In the genomic region with DNA sequence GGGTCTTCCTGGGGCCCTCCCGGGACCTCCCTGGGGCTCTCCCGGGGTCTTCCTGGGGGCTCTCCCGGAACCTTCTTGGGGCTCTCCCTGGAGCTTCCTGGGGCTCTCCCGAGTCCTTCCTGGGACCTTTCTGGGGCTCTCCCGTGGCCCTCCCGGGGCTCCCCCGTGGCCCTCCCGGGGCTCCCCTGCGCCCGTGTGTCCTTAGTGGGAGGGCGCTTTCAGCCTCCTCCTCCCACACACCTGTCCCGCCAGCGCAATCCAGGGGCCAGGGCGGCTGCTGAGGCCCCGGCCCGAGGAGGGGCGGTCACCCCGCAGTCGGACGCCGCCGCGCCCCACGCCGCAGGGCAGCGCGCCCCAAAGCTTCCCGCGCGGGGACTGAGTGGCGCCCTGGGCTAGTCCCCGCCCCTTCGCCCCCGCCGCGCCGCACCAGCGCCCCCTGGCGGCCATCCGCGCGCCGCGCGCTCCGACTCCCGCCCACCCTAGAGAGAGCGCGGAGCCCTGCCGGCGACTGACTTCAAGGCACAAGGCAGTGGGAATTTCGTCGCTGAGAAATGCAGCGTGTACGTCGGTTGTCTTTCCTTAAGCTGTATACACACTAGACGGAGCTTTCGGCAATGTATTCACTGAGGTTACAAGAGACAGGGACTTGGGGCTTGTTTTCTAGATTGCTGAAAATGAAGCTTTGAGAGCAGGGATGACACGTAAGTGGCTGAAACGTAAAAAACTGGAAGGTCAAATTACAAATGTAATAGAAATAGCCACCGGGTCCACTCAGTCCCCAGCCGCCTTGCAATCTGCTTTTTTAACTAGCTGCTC, we compare ENCODE assay signal across 8 cellular contexts. TPM values are rescaled to one million over a fixed set of nuclear protein-coding genes. Genes with fewer than 3 reads are reported as not detected.
DNase-seq lines count a peak whose midpoint lies in the region; ATAC-seq lines count a peak whose summit lies in the region.

No MANE protein-coding gene starts in this region.

- H4K91ac ChIP-seq in neuronal stem cell (ENCODE audit: low read depth, low read length, poor library complexity): no peak overlapping the region

- peak overlapping the region; percentile 50 for H3K23ac ChIP-seq in neuronal stem cell (ENCODE audit: low read depth, low read length, poor library complexity)

- peak overlapping the region; percentile 42 for H3K4ac ChIP-seq in neuronal stem cell (ENCODE audit: low read length)

- no peaks in the 10 kb centered on the region for H3K36me3 ChIP-seq in HUES64 (ENCODE audit: insufficient read depth, low read length)
- no peaks in the 10 kb centered on the region for H3K36me3 ChIP-seq in neuronal stem cell (replicated peaks in 1 of 2; ENCODE audit: control insufficient read depth in 2 of 2, insufficient read depth in 2 of 2, low read length in 2 of 2)

- H3K18ac ChIP-seq in neuronal stem cell (ENCODE audit: low read length): peak overlapping the region; percentile 97

- H2BK12ac ChIP-seq in neuronal stem cell (ENCODE audit: low read length): no peak overlapping the region

- H2BK5ac ChIP-seq in neuronal stem cell (ENCODE audit: low read length): no peak overlapping the region

- no peak overlapping the region for H4K8ac ChIP-seq in neuronal stem cell (ENCODE audit: low read depth, low read length)

- H2BK15ac ChIP-seq in neuronal stem cell (ENCODE audit: low read length): no peak overlapping the region

- H3K4me2 ChIP-seq in neuronal stem cell (ENCODE audit: insufficient read depth, low read length, poor library complexity, severe bottlenecking): peak overlapping the region; percentile 94

- peak overlapping the region; percentile 55 for H3K4me3 ChIP-seq in HUES64 (ENCODE audit: low read length)
- H3K4me3 ChIP-seq in neuronal stem cell (ENCODE audit: low read length in 2 of 2): peak overlapping the region; percentile 41 to 75

- H3K9ac ChIP-seq in HUES64 (ENCODE audit: low read depth, low read length): peak overlapping the region; percentile 51; the same call in 1 of the 2 replicates
- H3K9ac ChIP-seq in neuronal stem cell (ENCODE audit: low read depth, low read length, poor library complexity): peak overlapping the region; percentile 95

- H2AK5ac ChIP-seq in neuronal stem cell (ENCODE audit: low read depth, low read length): no peak overlapping the region

- DNase-seq in DMS53 (lab: John Stamatoyannopoulos, UW): peak; percentile 86
- DNase-seq in RPMI7951 (ENCODE audit: low read depth): peak; percentile 73
- peak; percentile 77 for DNase-seq in activated T-helper 9 cell treated with anti-CD3 and anti-CD28 coated beads, Interleukin-2, amount 50 U/mL, for 16 hours (ENCODE audit: low read depth)
- DNase-seq in foreskin melanocyte: peak; percentile 52
- DNase-seq in neuronal stem cell (ENCODE audit: low spot score): peak; percentile 76
- DNase-seq in stromal cell of bone marrow (ENCODE audit: low read depth): peak; percentile 36

- peak overlapping the region; percentile 95 for H3K14ac ChIP-seq in neuronal stem cell (ENCODE audit: low read length)

- peak overlapping the region; percentile 100 for H2AFZ ChIP-seq in neuronal stem cell (ENCODE audit: low read length)

- peak; percentile 92 for ATAC-seq in GM21515 (IDR thresholded peaks at IDR 0.05; ENCODE audit: unreplicated experiment)

- no peak overlapping the region for H2BK120ac ChIP-seq in neuronal stem cell (ENCODE audit: low read depth, low read length)

- no peaks in the 10 kb centered on the region for H3K79me1 ChIP-seq in neuronal stem cell (ENCODE audit: low read depth, low read length)

- no peaks in the 10 kb centered on the region for H3K9me3 ChIP-seq in HUES64 (ENCODE audit: insufficient read depth, low read depth, low read length)
- H3K9me3 ChIP-seq in neuronal stem cell (replicated peaks in 1 of 2; ENCODE audit: control insufficient read depth in 2 of 2, insufficient read depth in 1 of 2, low read depth in 1 of 2, low read length in 2 of 2): no peaks in the 10 kb centered on the region

- WGBS in HUES64: 4% methylated on average over 62 of the region's 62 CpGs
- no CpG with 5 or more reads among the region's 62 CpGs for WGBS in neuronal stem cell (ENCODE audit: extremely low coverage in 2 of 2, insufficient read length in 2 of 2, insufficient replicate concordance in 1 of 2), 2 donors

- H3K27ac ChIP-seq in HUES64 (ENCODE audit: low read depth, low read length): no peak overlapping the region
- no peak overlapping the region for H3K27ac ChIP-seq in neuronal stem cell (replicated peaks; ENCODE audit: low read length)

- H3K27me3 ChIP-seq in HUES64 (ENCODE audit: insufficient read depth, low read length) (peaks cover 24% of the 10 kb centered on the region), neuronal stem cell (ENCODE audit: control insufficient read depth in 3 of 3, insufficient read depth in 3 of 3, low read depth in 1 of 3, low read length in 3 of 3) (peaks cover 0 to 28% (median 8%) of the 10 kb centered on the region in 3 experiments)

- H3K4me1 ChIP-seq in HUES64 (ENCODE audit: insufficient read depth, low read length) (no peaks in the 10 kb centered on the region), neuronal stem cell (ENCODE audit: control insufficient read depth in 2 of 2, insufficient read depth in 1 of 2, low read depth in 1 of 2, low read length in 2 of 2) (peaks cover 0 to 6% of the 10 kb centered on the region in 2 donors)

RNA-seq across cellular contexts. Expression of a gene that starts 47.1 kb away (rescaled TPM):
- 60.7 TPM for polyA plus RNA-seq in HUES64 (2013, experiment 1 of 2)
- polyA plus RNA-seq in HUES64 (2013, experiment 2 of 2): 68.7 TPM
- total RNA-seq in RPMI7951 (2014; rRNA removed; shearing (Covaris generic)): 108 and 114 TPM in 2 replicates
- polyA plus RNA-seq in neuronal stem cell (2013, experiment 1 of 2): 183 TPM
- polyA plus RNA-seq in neuronal stem cell (2013, experiment 2 of 2): 199 TPM

Comparison
In these comparisons a context has a peak if more than half of its experiments do, and no peak if none do; other contexts are left out.
1. DNase-seq: peak in every context shown above with its lines; median percentile 86 in DMS53; 77 in activated T-helper 9 cell treated with anti-CD3 and anti-CD28 coated beads, Interleukin-2, amount 50 U/mL, for 16 hours; 76 in neuronal stem cell; 73 in RPMI7951; 52 in foreskin melanocyte; 36 in stromal cell of bone marrow.